In genomic region chr22:40334899-40335298, GRCh38 we compare ENCODE assay signal across 1 cellular context.
TF ChIP-seq lines count a peak whose summit lies in the region.

No MANE protein-coding gene starts in this region.

TF ChIP-seq in GM23338, 12 proteins besides CTCF, POLR2A, EP300 and RAD21 (continued from another document):
- TF ChIP-seq ZNF462 (CRISPR knock-in tag; IDR thresholded peaks at IDR 0.05) (no peak), ETS1 (IDR thresholded peaks at IDR 0.05) (no peak), STAT1 (IDR thresholded peaks at IDR 0.05; ENCODE audit: unreplicated experiment) (no peak), JUNB (IDR thresholded peaks at IDR 0.05; ENCODE audit: unreplicated experiment) (no peak), REST (IDR thresholded peaks at IDR 0.05; ENCODE audit: unreplicated experiment) (no peak), POLR2AphosphoS5 (IDR thresholded peaks at IDR 0.05; ENCODE audit: low read depth) (no peak), NANOG (IDR thresholded peaks at IDR 0.05; ENCODE audit: borderline replicate concordance) (no peak), ZNF114 (CRISPR knock-in tag; IDR thresholded peaks at IDR 0.05) (no peak), CREB1 (CRISPR knock-in tag; IDR thresholded peaks at IDR 0.05; ENCODE audit: low read depth) (no peak), ZNF331 (CRISPR knock-in tag; IDR thresholded peaks at IDR 0.05; ENCODE audit: low read depth) (no peak)
